In genomic region chr11:19712281-19713220, GRCh38 we compare ENCODE assay signal across 8 cellular contexts. TPM values are rescaled to one million over a fixed set of nuclear protein-coding genes. Genes with fewer than 3 reads are reported as not detected.
DNase-seq lines count a peak whose midpoint lies in the region; ATAC-seq and TF ChIP-seq lines count a peak whose summit lies in the region.

Gene NAV2 (plus strand): TSS chr11:19712837. CDS start chr11:19713696, 859 bp downstream.

- peaks cover 10 to 36% (median 24%) of the 10 kb centered on the region in 4 donors for H3K4me1 ChIP-seq in liver (ENCODE audit: control insufficient read depth in 4 of 4, insufficient read depth in 4 of 4, low read length in 3 of 4)

- H3K27me3 ChIP-seq in dorsolateral prefrontal cortex (no peaks in the 10 kb centered on the region), liver (ENCODE audit: control insufficient read depth in 4 of 4, insufficient read depth in 4 of 4, low read length in 3 of 4) (no peaks in the 10 kb centered on the region)

- peak within 1 kb of the TSS; percentile 56 to 97 (median 83) for H3K4me3 ChIP-seq in dorsolateral prefrontal cortex
- H3K4me3 ChIP-seq in liver (ENCODE audit: low read depth in 1 of 3, low read length in 3 of 3): peak within 1 kb of the TSS; percentile 35 to 64 (median 59)

- under 1% methylated on average over 91 of the region's 91 CpGs for WGBS in liver

- TF ChIP-seq CTCF in dorsolateral prefrontal cortex (IDR thresholded peaks at IDR 0.05 in 54 of 56, conservative IDR thresholded peaks at IDR 0.05 in 2 of 56; ENCODE audit: low read depth in 1 of 56, partially characterized antibody in 56 of 56): peak in 41 of 56 donors; percentile 9 to 61 (median 35)
- TF ChIP-seq CTCF in liver (IDR thresholded peaks at IDR 0.05; ENCODE audit: low read depth, low read length, missing input control): no peak

- H3K27ac ChIP-seq in dorsolateral prefrontal cortex (peak within 1 kb of the TSS; percentile 61 to 98 (median 92)), liver (ENCODE audit: low read depth in 1 of 2, low read length in 2 of 2) (peak within 1 kb of the TSS; percentile 88 to 92)

- H3K36me3 ChIP-seq in liver (ENCODE audit: control insufficient read depth in 4 of 4, insufficient read depth in 3 of 4, low read depth in 1 of 4, low read length in 3 of 4): no peaks in the 10 kb centered on the region

- intact Hi-C loops in dorsolateral prefrontal cortex (cut with DNase I): loop anchor here in 1 of 2 donors (2.0 to 5.0 kb wide), 2 partner anchors 18 to 35 kb away; no protein-coding TSS in a partner anchor

- peak; percentile 96 for DNase-seq in AG20443 (ENCODE audit: low spot score)
- peak; percentile 89 for DNase-seq in GM19238 (ENCODE audit: insufficient read length, low spot score)
- DNase-seq in NCI-H510A (lab: John Stamatoyannopoulos, UW): peak; percentile 80
- peak; percentile 53 for DNase-seq in activated CD4-positive, alpha-beta T cell treated with anti-CD3 and anti-CD28 coated beads, Interleukin-2, amount 50 U/mL, for 4 hours
- peak; percentile 88 to 97 (median 94) for DNase-seq in dorsolateral prefrontal cortex
- DNase-seq in stimulated activated CD4-positive, alpha-beta T cell treated with anti-CD3 and anti-CD28 coated beads, Interleukin-2, amount 100 ng/mL, for 48 hours: peak; percentile 59 to 68

- ATAC-seq in HG03432 (IDR thresholded peaks at IDR 0.05; ENCODE audit: unreplicated experiment): peak; percentile 99

- H3K9me3 ChIP-seq in liver (ENCODE audit: control insufficient read depth in 4 of 4, low read length in 3 of 4): no peaks in the 10 kb centered on the region

- peak within 1 kb of the TSS; percentile 64 to 67 for H3K9ac ChIP-seq in liver (ENCODE audit: low read depth in 1 of 2, low read length in 2 of 2)

- TF ChIP-seq RAD21 in liver (IDR thresholded peaks at IDR 0.05): peak; percentile 30 to 35

TF ChIP-seq in liver, 16 proteins besides CTCF, POLR2A, EP300 and RAD21:
- TF ChIP-seq MAX (IDR thresholded peaks at IDR 0.05) (peak; percentile 49), REST (IDR thresholded peaks at IDR 0.05) (peak; percentile 83), EGR1 (IDR thresholded peaks at IDR 0.05; ENCODE audit: low read depth in 2 of 2) (no peak), ZBTB33 (IDR thresholded peaks at IDR 0.05) (no peak), FOXA2 (IDR thresholded peaks at IDR 0.05) (no peak), TAF1 (conservative IDR thresholded peaks at IDR 0.05) (peak; percentile 85), SP1 (IDR thresholded peaks at IDR 0.05) (no peak), ATF3 (IDR thresholded peaks at IDR 0.05) (no peak), JUND (IDR thresholded peaks at IDR 0.05) (peak in 1 of 2 donors; percentile 22), RXRA (IDR thresholded peaks at IDR 0.05) (peak; percentile 29 to 53), YY1 (IDR thresholded peaks at IDR 0.05) (peak; percentile 94), HNF4A (conservative IDR thresholded peaks at IDR 0.05) (peak; percentile 25 to 32), NR2F2 (IDR thresholded peaks at IDR 0.05) (peak; percentile 55), FOXA1 (IDR thresholded peaks at IDR 0.05) (no peak), HNF4G (IDR thresholded peaks at IDR 0.05) (no peak), GABPA (IDR thresholded peaks at IDR 0.05 in 1 of 2, conservative IDR thresholded peaks at IDR 0.05 in 1 of 2) (no peak)
TF ChIP-seq in liver: peak in this region for 8.

RNA-seq across cellular contexts. Expression of gene NAV2, which starts in this region (rescaled TPM):
- total RNA-seq in dorsolateral prefrontal cortex (100 to 1,000 TPM in 5 of 120 experiments, 10 to 100 TPM in 115; 43.9 to 157 (median 68.6) TPM), liver (10 to 100 TPM in 1 of 2 donors, 1 to 10 TPM in 1; 6.3 to 20.5 TPM)
- 10 to 100 TPM; 10.1 to 13.1 TPM for polyA plus RNA-seq in liver

Comparison
In these comparisons a context has a peak if more than half of its experiments do, and no peak if none do; other contexts are left out.
1. Peak in every context shown above with its lines: DNase-seq, ATAC-seq, H3K4me3 ChIP-seq and H3K27ac ChIP-seq.